Comparison of ENCODE assay signal across 25 cellular contexts in genomic region chr13:112248406-112248760, GRCh38.
DNase-seq lines count a peak whose midpoint lies in the region; ATAC-seq, FAIRE-seq and TF ChIP-seq lines count a peak whose summit lies in the region.
"Had no signal": no experiment of that assay in that cellular context is flagged by ENCODE, and none has a peak within 500 bp of the region (broad histone marks: within the 10 kb centered on the region; RNA-seq: fewer than 3 reads in every experiment).

No MANE protein-coding gene starts in this region.

- H3K4me3 ChIP-seq in HepG2 (replicated peaks in 1 of 3; ENCODE audit: insufficient read depth in 1 of 3, low read depth in 2 of 3, low read length in 3 of 3): no peak overlapping the region
- no peak overlapping the region for H3K4me3 ChIP-seq in spleen
- H3K4me3 ChIP-seq: BLaER1 treated with 17β-estradiol and CSF1 and Interleukin-3, amounts not matched to agents 10 nM and 100 nM; MG63; tibial artery had no signal

- intact Hi-C loops in HepG2 (cut with micrococcal nuclease; ENCODE audit: unreplicated experiment) (no loop called here), spleen (cut with DNase I; ENCODE audit: low total_unique reads) (no loop called here)

- no peak for TF ChIP-seq EP300 in HepG2 (IDR thresholded peaks at IDR 0.05; ENCODE audit: low read depth in 2 of 2, low read length in 2 of 2)
- no peak for TF ChIP-seq EP300 in HepG2 (CRISPR knock-in tag; IDR thresholded peaks at IDR 0.05; ENCODE audit: borderline replicate concordance)

- DNase-seq in NCI-H1417 (lab: John Stamatoyannopoulos, UW): peak; percentile 46 to 88 (median 82)
- DNase-seq in NCI-H1417 treated with DMSO at 0.1 percent for 48 hours (lab: John Stamatoyannopoulos, UW): no peak
- peak; percentile 56 for DNase-seq in NCI-H2227 (lab: John Stamatoyannopoulos, UW; ENCODE audit: unreplicated experiment)
- no peak for DNase-seq in HepG2 (ENCODE audit: low spot score)
- DNase-seq in spleen: peak; percentile 38
- DNase-seq in activated naive CD4-positive, alpha-beta T cell treated with Interleukin-2 at 50 U/mL for 16 hours: no peak
- no peak for DNase-seq in kidney tubule cell (ENCODE audit: low spot score)
- DNase-seq in middle frontal gyrus (ENCODE audit: extremely low spot score, low spot score): no peak
- DNase-seq: activated CD4-positive, alpha-beta T cell treated with anti-CD3 and anti-CD28 coated beads, Interleukin-2, amount 50 U/mL, for 1 hour; activated CD4-positive, CD25-positive, alpha-beta regulatory T cell; activated naive CD8-positive, alpha-beta T cell treated with anti-CD3 and anti-CD28 coated beads, Interleukin-2, amount 50 U/mL, for 24 hours; activated T-cell treated with anti-CD3 and anti-CD28 coated beads, Interleukin-2, amount 50 U/mL, for 72 hours; glutamatergic neuron; mesenchymal stem cell; MG63; NCI-H2081 treated with DMSO at 0.1 percent for 48 hours; NCI-H446; OCI-M1; stimulated activated CD4-positive, alpha-beta T cell treated with anti-CD3 and anti-CD28 coated beads, Interleukin-4, amount 100 ng/mL, for 24 hours; tibial artery had no signal

- TF ChIP-seq POLR2A in HepG2 (IDR thresholded peaks at IDR 0.05; ENCODE audit: insufficient read depth in 1 of 2, low read depth in 2 of 2, low read length in 2 of 2) (no peak), spleen (IDR thresholded peaks at IDR 0.05) (no peak)

- POLR2A ChIA-PET in HepG2 (lab: Yijun Ruan, JAX): no interaction called here

- no TSS peak for BruUV-seq in HepG2 (replicated peaks; lab: Mats Ljungman, UMichigan)

- H3K9ac ChIP-seq in HepG2 (ENCODE audit: insufficient read depth, low read depth, low read length): no peak overlapping the region
- H3K9ac ChIP-seq: BLaER1 treated with 17β-estradiol and CSF1 and Interleukin-3, amounts not matched to agents 10 nM and 100 nM; KMS-11 had no signal

- TF ChIP-seq CTCF in HepG2 (CRISPR knock-in tag; IDR thresholded peaks at IDR 0.05): no peak
- no peak for TF ChIP-seq CTCF in spleen (IDR thresholded peaks at IDR 0.05 in 8 of 11, conservative IDR thresholded peaks at IDR 0.05 in 3 of 11)

- CTCF ChIA-PET in HepG2 (lab: Yijun Ruan, JAX; ENCODE audit: low intra/inter-chr PET ratio, low total read pairs): no interaction called here

- H2AFZ ChIP-seq in HepG2 (ENCODE audit: low read length): no peak overlapping the region

- WGBS in HepG2 (ENCODE audit: low lambda C conversion rate): 9% methylated on average over 8 of the region's 8 CpGs
- 73 to 83% (median 82%) methylated on average over 8 of the region's 8 CpGs for WGBS in spleen, 5 donors

- H4K20me1 ChIP-seq in HepG2 (ENCODE audit: insufficient read depth, low read length): no peaks in the 10 kb centered on the region

- no peak overlapping the region for H3K4me2 ChIP-seq in HepG2 (ENCODE audit: low read depth, low read length)
- H3K4me2 ChIP-seq: BLaER1 treated with 17β-estradiol and CSF1 and Interleukin-3, amounts not matched to agents 10 nM and 100 nM; KMS-11 had no signal

- peak; percentile 58 for ATAC-seq in HepG2
- ATAC-seq: activated naive CD8-positive, alpha-beta T cell treated with anti-CD3 and anti-CD28 coated beads, Interleukin-2, amount 50 U/mL, for 24 hours; activated T-cell treated with anti-CD3 and anti-CD28 coated beads, Interleukin-2, amount 50 U/mL, for 72 hours had no signal

- H3K36me3 ChIP-seq in HepG2 (replicated peaks in 1 of 2; ENCODE audit: control insufficient read depth in 1 of 2, insufficient read depth in 2 of 2, low read length in 2 of 2) (no peaks in the 10 kb centered on the region), spleen (no peaks in the 10 kb centered on the region)
- H3K36me3 ChIP-seq: BLaER1 treated with 17β-estradiol and CSF1 and Interleukin-3, amounts not matched to agents 10 nM and 100 nM; MG63; neutrophil; tibial artery had no signal

- H3K79me2 ChIP-seq in HepG2 (ENCODE audit: insufficient read depth, low read length): no peaks in the 10 kb centered on the region

- H3K4me1 ChIP-seq in HepG2 (ENCODE audit: insufficient read depth, low read length): no peaks in the 10 kb centered on the region
- H3K4me1 ChIP-seq in spleen: no peaks in the 10 kb centered on the region
- H3K4me1 ChIP-seq: BLaER1 treated with 17β-estradiol and CSF1 and Interleukin-3, amounts not matched to agents 10 nM and 100 nM; tibial artery had no signal

- H3K9me3 ChIP-seq in HepG2 (ENCODE audit: low read length) (no peaks in the 10 kb centered on the region), spleen (no peaks in the 10 kb centered on the region)
- H3K9me3 ChIP-seq: BLaER1 treated with 17β-estradiol and CSF1 and Interleukin-3, amounts not matched to agents 10 nM and 100 nM; MG63; neutrophil; tibial artery had no signal

- H3K27ac ChIP-seq in HepG2 (ENCODE audit: extremely low read length, insufficient read depth, low read length) (no peak overlapping the region), spleen (no peak overlapping the region)
- H3K27ac ChIP-seq: 22Rv1; BLaER1 treated with 17β-estradiol and CSF1 and Interleukin-3, amounts not matched to agents 10 nM and 100 nM; KMS-11; neutrophil; tibial artery had no signal

- in situ Hi-C loops in HepG2 (cut with HindIII; ENCODE audit: extremely low pct_ligation_motif_present, low pct_unique_long_range_greater_than_20kb): no loop called here

- no peak for TF ChIP-seq RAD21 in HepG2 (CRISPR knock-in tag; IDR thresholded peaks at IDR 0.05)

- H3K27me3 ChIP-seq in HepG2 (ENCODE audit: control insufficient read depth in 1 of 2, insufficient read depth in 2 of 2, low read length in 2 of 2): peaks cover 3 to 76% of the 10 kb centered on the region in 2 experiments; a peak in 3 of 5 replicates
- H3K27me3 ChIP-seq in spleen (replicated peaks in 1 of 7): peaks cover 0 to 22% (median 0%) of the 10 kb centered on the region in 7 donors
- H3K27me3 ChIP-seq: BLaER1 treated with 17β-estradiol and CSF1 and Interleukin-3, amounts not matched to agents 10 nM and 100 nM; MG63; neutrophil had no signal

- no peak for FAIRE-seq in HepG2 (lab: Jason Lieb, UNC)
- FAIRE-seq: astrocyte had no signal

TF ChIP-seq in HepG2, 621 proteins besides CTCF, POLR2A, EP300 and RAD21:
- TF ChIP-seq ONECUT2 (CRISPR knock-in tag; IDR thresholded peaks at IDR 0.05) (0 out of 2 replicates have a peak, but pooled peaks have one; percentile 28), ZSCAN31 (CRISPR knock-in tag; IDR thresholded peaks at IDR 0.05; ENCODE audit: low read depth) (no peak)

Comparison
In these comparisons a context has a peak if more than half of its experiments do, and no peak if none do; other contexts are left out.
1. DNase-seq: peak in NCI-H1417 (3 of 3), NCI-H2227 (single experiment) and spleen (single experiment); none in NCI-H1417 treated with DMSO at 0.1 percent for 48 hours (single experiment), HepG2 (single experiment), activated naive CD4-positive, alpha-beta T cell treated with Interleukin-2 at 50 U/mL for 16 hours (single experiment), kidney tubule cell (single experiment) and middle frontal gyrus (single experiment).